8 cellular contexts compared by ENCODE assay signal in genomic region chr7:101172854-101173751, GRCh38. TPM values are rescaled to one million over a fixed set of nuclear protein-coding genes. Genes with fewer than 3 reads are reported as not detected.
A peak's percentile ranks its signal among the peaks of the same experiment; 100 is the strongest.
DNase-seq lines count a peak whose midpoint lies in the region; ATAC-seq and TF ChIP-seq lines count a peak whose summit lies in the region.

No MANE protein-coding gene starts in this region.

- H3K27me3 ChIP-seq in PC-9 (ENCODE audit: insufficient read depth, low read depth) = peaks cover 73% of the 10 kb centered on the region
- H3K27me3 ChIP-seq in esophagus (ENCODE audit: control insufficient read depth in 1 of 2, insufficient read depth in 2 of 2, low read length in 2 of 2) = peaks cover 5 to 49% of the 10 kb centered on the region in 2 donors
- H3K27me3 ChIP-seq in neural cell (ENCODE audit: insufficient read depth, low read depth, low read length) = peaks cover 84% of the 10 kb centered on the region

- intact Hi-C loops in PC-9 (cut with micrococcal nuclease; ENCODE audit: unreplicated experiment) = no loop called here

- no peaks in the 10 kb centered on the region for H3K9me3 Mint-ChIP-seq in activated naive CD8-positive, alpha-beta T cell (ENCODE audit: low read depth)
- no peaks in the 10 kb centered on the region for H3K9me3 Mint-ChIP-seq in activated naive CD8-positive, alpha-beta T cell treated with anti-CD3 and anti-CD28 coated beads for 36 hours

- H3K9ac ChIP-seq in neural cell (ENCODE audit: low read length) = peak overlapping the region; percentile 36

- H3K9me3 ChIP-seq in PC-9 (ENCODE audit: insufficient read depth, low read depth) (no peaks in the 10 kb centered on the region), esophagus (ENCODE audit: control insufficient read depth in 2 of 2, insufficient read depth in 1 of 2, low read depth in 1 of 2, low read length in 1 of 2) (peaks cover 0 to 2% of the 10 kb centered on the region in 2 donors), neural cell (ENCODE audit: low read length) (no peaks in the 10 kb centered on the region)

- WGBS in esophagus, 2 donors = 2 to 3% methylated on average over 41 to 53 of the region's 53 CpGs

- H3K4me1 ChIP-seq in PC-9 (replicated peaks; ENCODE audit: insufficient read depth) = peaks cover 24% of the 10 kb centered on the region
- H3K4me1 ChIP-seq in esophagus (ENCODE audit: control insufficient read depth in 2 of 2, insufficient read depth in 2 of 2, low read length in 1 of 2) = peaks cover 8 to 18% of the 10 kb centered on the region in 2 donors

- CTCF ChIA-PET in PC-9 (lab: Charles Lee) = interaction anchor here (0.6 to 1.0 kb wide), 2 partner anchors 88 to 103 kb away, joined by 3 to 7 read pairs; partner anchors contain the start of gene TRIM56

- POLR2A ChIA-PET in PC-9 (lab: Charles Lee; ENCODE audit: unreplicated experiment) = interaction anchor here (0.6 kb wide), 1 partner anchor 111 kb away, joined by 5 read pairs; no protein-coding TSS in a partner anchor

- ATAC-seq in HG03565 (IDR thresholded peaks at IDR 0.05; ENCODE audit: unreplicated experiment) = no peak

- no peak for DNase-seq in activated naive CD8-positive, alpha-beta T cell treated with anti-CD3 and anti-CD28 coated beads for 36 hours
- peak; percentile 72 to 85 for DNase-seq in PC-9
- DNase-seq in effector CD8-positive, alpha-beta T cell (lab: John Stamatoyannopoulos, UW) = no peak
- no peak for DNase-seq in HPDE6-E6E7 (ENCODE audit: extremely low spot score)

- no peak overlapping the region for H3K27ac ChIP-seq in PC-9
- no peak overlapping the region for H3K27ac ChIP-seq in esophagus (ENCODE audit: low read depth in 2 of 2, low read length in 1 of 2)
- no peak overlapping the region for H3K27ac ChIP-seq in neural cell (ENCODE audit: low read length)

- TF ChIP-seq CTCF in PC-9 (conservative IDR thresholded peaks at IDR 0.05) = no peak
- no peak for TF ChIP-seq CTCF in neural cell (IDR thresholded peaks at IDR 0.05; ENCODE audit: poor library complexity, severe bottlenecking)

- H3K4me2 ChIP-seq in PC-9 (peak overlapping the region; percentile 76), neural cell (ENCODE audit: low read length) (no peak overlapping the region)

- peaks cover 11% of the 10 kb centered on the region; the same call in 1 of the 2 replicates for H3F3A ChIP-seq in PC-9 (ENCODE audit: insufficient read depth, low read depth)
- H3F3A ChIP-seq in neural cell (ENCODE audit: insufficient read depth, low read length, poor library complexity, severe bottlenecking) = no peaks in the 10 kb centered on the region

- TSS peak; percentile 23 for BruUV-seq in PC-9 (replicated peaks; lab: Mats Ljungman, UMichigan)

- peak overlapping the region; percentile 44 for H3K4me3 Mint-ChIP-seq in activated naive CD8-positive, alpha-beta T cell
- no peak overlapping the region for H3K4me3 Mint-ChIP-seq in activated naive CD8-positive, alpha-beta T cell treated with anti-CD3 and anti-CD28 coated beads for 36 hours

- no peak for TF ChIP-seq RAD21 in neural cell (conservative IDR thresholded peaks at IDR 0.05)

- TF ChIP-seq EP300 in neural cell (conservative IDR thresholded peaks at IDR 0.05; ENCODE audit: poor library complexity, severe bottlenecking) = no peak

- peaks cover 58% of the 10 kb centered on the region for H3K27me3 Mint-ChIP-seq in activated naive CD8-positive, alpha-beta T cell
- H3K27me3 Mint-ChIP-seq in activated naive CD8-positive, alpha-beta T cell treated with anti-CD3 and anti-CD28 coated beads for 36 hours = peaks cover 95% of the 10 kb centered on the region

- no peaks in the 10 kb centered on the region for H3K9me2 ChIP-seq in PC-9 (ENCODE audit: insufficient read depth)
- H3K9me2 ChIP-seq in neural cell (ENCODE audit: insufficient read depth, low read length) = no peaks in the 10 kb centered on the region

- H4K20me1 ChIP-seq in PC-9 (ENCODE audit: insufficient read depth) = no peaks in the 10 kb centered on the region
- H4K20me1 ChIP-seq in neural cell (ENCODE audit: insufficient read depth) = no peaks in the 10 kb centered on the region

- H3K4me1 Mint-ChIP-seq in activated naive CD8-positive, alpha-beta T cell (ENCODE audit: low read depth) = peaks cover 52% of the 10 kb centered on the region
- H3K4me1 Mint-ChIP-seq in activated naive CD8-positive, alpha-beta T cell treated with anti-CD3 and anti-CD28 coated beads for 36 hours = peaks cover 41% of the 10 kb centered on the region

- peak overlapping the region; percentile 47 for H3K4me3 ChIP-seq in PC-9
- peak overlapping the region; percentile 9 to 10 for H3K4me3 ChIP-seq in esophagus (ENCODE audit: low read depth in 1 of 2, low read length in 2 of 2)
- H3K4me3 ChIP-seq in neural cell (ENCODE audit: low read length) = peak overlapping the region; percentile 59

- H3K36me3 Mint-ChIP-seq in activated naive CD8-positive, alpha-beta T cell = no peaks in the 10 kb centered on the region
- H3K36me3 Mint-ChIP-seq in activated naive CD8-positive, alpha-beta T cell treated with anti-CD3 and anti-CD28 coated beads for 36 hours = no peaks in the 10 kb centered on the region

- H3K79me2 ChIP-seq in PC-9 (ENCODE audit: low read depth) (no peaks in the 10 kb centered on the region), neural cell (replicated peaks; ENCODE audit: insufficient read depth, low read length) (no peaks in the 10 kb centered on the region)

- no peaks in the 10 kb centered on the region for H3K36me3 ChIP-seq in PC-9 (ENCODE audit: low read depth)
- no peaks in the 10 kb centered on the region for H3K36me3 ChIP-seq in esophagus (ENCODE audit: control insufficient read depth in 2 of 2, insufficient read depth in 2 of 2, low read length in 1 of 2)
- no peaks in the 10 kb centered on the region for H3K36me3 ChIP-seq in neural cell (ENCODE audit: insufficient read depth, low read length)

- H2AFZ ChIP-seq in PC-9 (peak overlapping the region; percentile 69), neural cell (ENCODE audit: low read depth, low read length) (no peak overlapping the region)

- no peak overlapping the region for H3K27ac Mint-ChIP-seq in activated naive CD8-positive, alpha-beta T cell
- H3K27ac Mint-ChIP-seq in activated naive CD8-positive, alpha-beta T cell treated with anti-CD3 and anti-CD28 coated beads for 36 hours = no peak overlapping the region

TF ChIP-seq in neural cell, 6 proteins besides CTCF, POLR2A, EP300 and RAD21:
- TF ChIP-seq TAF1 (IDR thresholded peaks at IDR 0.05; ENCODE audit: low read depth) = no peak
- no peak for TF ChIP-seq MXI1 (conservative IDR thresholded peaks at IDR 0.05; ENCODE audit: poor library complexity, severe bottlenecking)
- TF ChIP-seq SMC3 (conservative IDR thresholded peaks at IDR 0.05; ENCODE audit: poor library complexity) = no peak
- no peak for TF ChIP-seq EZH2 (IDR thresholded peaks at IDR 0.05; ENCODE audit: borderline replicate concordance, insufficient read depth, low read length, poor library complexity, severe bottlenecking)
- TF ChIP-seq POLR2AphosphoS5 (IDR thresholded peaks at IDR 0.05) = no peak
- TF ChIP-seq REST (IDR thresholded peaks at IDR 0.05; ENCODE audit: borderline replicate concordance) = no peak

RNA-seq across cellular contexts. Expression of gene NAT16, which starts 7.0 kb away (rescaled TPM):
- total RNA-seq in activated naive CD8-positive, alpha-beta T cell treated with anti-CD3 and anti-CD28 coated beads for 36 hours = not detected
- not detected in 2 replicates for total RNA-seq in PC-9 (2021)
- polyA plus RNA-seq in esophagus = not detected
- polyA plus RNA-seq in neural cell = 4.0 and 4.5 TPM in 2 replicates
- polyA minus RNA-seq in neural cell = 0.73 and 1.5 TPM in 2 replicates

RNA-seq across cellular contexts. Expression of gene VGF, which starts 7.7 kb away (rescaled TPM):
- not detected for total RNA-seq in activated naive CD8-positive, alpha-beta T cell treated with anti-CD3 and anti-CD28 coated beads for 36 hours
- 2.1 and 2.3 TPM in 2 replicates for total RNA-seq in PC-9 (2021)
- under 1 TPM in 1 of 2 donors, not detected in 1; 0.01 TPM for polyA plus RNA-seq in esophagus
- polyA plus RNA-seq in neural cell = 36.8 and 39.3 TPM in 2 replicates
- 30.7 and 49.4 TPM in 2 replicates for polyA minus RNA-seq in neural cell

RNA-seq across cellular contexts. Expression of gene AP1S1, which starts 18.8 kb away (rescaled TPM):
- total RNA-seq in activated naive CD8-positive, alpha-beta T cell treated with anti-CD3 and anti-CD28 coated beads for 36 hours = 10 to 100 TPM; 30.1 to 38.4 TPM
- total RNA-seq in PC-9 (2021) = 227 and 308 TPM in 2 replicates
- 10 to 100 TPM; 40.2 to 43.3 TPM for polyA plus RNA-seq in esophagus
- polyA plus RNA-seq in neural cell = 344 and 389 TPM in 2 replicates
- polyA minus RNA-seq in neural cell = 99.2 and 107 TPM in 2 replicates

RNA-seq across cellular contexts. Expression of gene MOGAT3, which starts 27.7 kb away (rescaled TPM):
- not detected for total RNA-seq in activated naive CD8-positive, alpha-beta T cell treated with anti-CD3 and anti-CD28 coated beads for 36 hours
- not detected in 2 replicates for total RNA-seq in PC-9 (2021)
- polyA plus RNA-seq in esophagus (not detected), neural cell (not detected in 2 replicates)
- not detected in 2 replicates for polyA minus RNA-seq in neural cell

RNA-seq across cellular contexts. Expression of gene PLOD3, which starts 44.3 kb away (rescaled TPM):
- total RNA-seq in activated naive CD8-positive, alpha-beta T cell treated with anti-CD3 and anti-CD28 coated beads for 36 hours = 10 to 100 TPM; 19.5 to 22.7 TPM
- total RNA-seq in PC-9 (2021) = 93.2 and 105 TPM in 2 replicates
- polyA plus RNA-seq in esophagus = 1 to 10 TPM; 9.2 to 9.7 TPM
- 17.9 and 19.2 TPM in 2 replicates for polyA plus RNA-seq in neural cell
- 10.8 and 13.1 TPM in 2 replicates for polyA minus RNA-seq in neural cell

Comparison
In these comparisons a context has a peak if more than half of its experiments do, and no peak if none do; other contexts are left out.
1. DNase-seq: peak in PC-9 (2 of 2); none in activated naive CD8-positive, alpha-beta T cell treated with anti-CD3 and anti-CD28 coated beads for 36 hours (single experiment), effector CD8-positive, alpha-beta T cell (single experiment) and HPDE6-E6E7 (single experiment).
2. Peak in every context shown above with its lines, with median percentiles within 50 percentile points of each other: H3K4me3 ChIP-seq.